ENCODE assay signal across 18 cellular contexts in genomic region chr2:72833084-72833714, GRCh38. TPM values are rescaled to one million over a fixed set of nuclear protein-coding genes. Genes with fewer than 3 reads are reported as not detected.
DNase-seq lines count a peak whose midpoint lies in the region; ATAC-seq and TF ChIP-seq lines count a peak whose summit lies in the region.
"Had no signal": no experiment of that assay in that cellular context is flagged by ENCODE, and none has a peak within 500 bp of the region (broad histone marks: within the 10 kb centered on the region; RNA-seq: fewer than 3 reads in every experiment).

No MANE protein-coding gene starts in this region.

- H3K9me3 ChIP-seq in MM.1S (replicated peaks; ENCODE audit: insufficient read depth, low read length) (no peaks in the 10 kb centered on the region), mesodermal cell (ENCODE audit: control insufficient read depth, low read length) (no peaks in the 10 kb centered on the region)
- H3K9me3 ChIP-seq: left ventricle myocardium inferior, spleen had no signal

- no peak overlapping the region for H3K27ac Mint-ChIP-seq in WTC11
- H3K27ac Mint-ChIP-seq: HFFc6; stimulated activated naive CD8-positive, alpha-beta T cell treated with anti-CD3 and anti-CD28 coated beads, Interleukin-15, Interleukin-2, amounts not matched to agents 100 ng/mL and 50 ng/mL, for 24 hours had no signal

- no peaks in the 10 kb centered on the region for H3K9me3 Mint-ChIP-seq in WTC11
- H3K9me3 Mint-ChIP-seq: HFFc6; stimulated activated naive CD8-positive, alpha-beta T cell treated with anti-CD3 and anti-CD28 coated beads, Interleukin-15, Interleukin-2, amounts not matched to agents 100 ng/mL and 50 ng/mL, for 24 hours had no signal

- H3K4me3 Mint-ChIP-seq in WTC11, result no peak overlapping the region
- H3K4me3 Mint-ChIP-seq: HFFc6; stimulated activated naive CD8-positive, alpha-beta T cell treated with anti-CD3 and anti-CD28 coated beads, Interleukin-15, Interleukin-2, amounts not matched to agents 100 ng/mL and 50 ng/mL, for 24 hours had no signal

- H3K27me3 Mint-ChIP-seq in WTC11 (ENCODE audit: low read depth), result peaks cover 8% of the 10 kb centered on the region; the same call in 1 of the 2 replicates

- peaks cover 8% of the 10 kb centered on the region for H3K4me1 Mint-ChIP-seq in WTC11

- no peak overlapping the region for H3K4me2 ChIP-seq in MM.1S (ENCODE audit: low read depth, low read length)

- CTCF ChIA-PET in WTC11 (lab: Charles Lee), result interaction anchor here (1.4 kb wide), 1 partner anchor 17 kb away, joined by 4 read pairs; no protein-coding TSS in a partner anchor

- H4K20me1 ChIP-seq in MM.1S (ENCODE audit: insufficient read depth, low read length), result no peaks in the 10 kb centered on the region

- H3K4me1 ChIP-seq in MM.1S (ENCODE audit: low read length) (peaks cover 26% of the 10 kb centered on the region), mesodermal cell (ENCODE audit: control insufficient read depth, insufficient read depth, low read length, poor library complexity, severe bottlenecking) (peaks cover 18% of the 10 kb centered on the region)
- H3K4me1 ChIP-seq: spleen had no signal

- H3K36me3 ChIP-seq in MM.1S (replicated peaks; ENCODE audit: insufficient read depth, low read length) (no peaks in the 10 kb centered on the region), mesodermal cell (ENCODE audit: control insufficient read depth, insufficient read depth, low read length) (no peaks in the 10 kb centered on the region)
- H3K36me3 ChIP-seq: cardiac muscle cell, left ventricle myocardium inferior, spleen had no signal

- H3K27me3 ChIP-seq in MM.1S (replicated peaks; ENCODE audit: insufficient read depth, low read length), result no peaks in the 10 kb centered on the region
- H3K27me3 ChIP-seq: cardiac muscle cell, foreskin keratinocyte had no signal

- TF ChIP-seq CTCF in MM.1S (IDR thresholded peaks at IDR 0.05; ENCODE audit: low read length), result no peak
- no peak for TF ChIP-seq CTCF in WTC11 (IDR thresholded peaks at IDR 0.05)

- no peak for DNase-seq in activated CD4-positive, CD25-positive, alpha-beta regulatory T cell treated with anti-CD3 and anti-CD28 coated beads, Interleukin-2, amount 50 U/mL, for 72 hours
- DNase-seq in MM.1S (peak; percentile 35), WTC11 (ENCODE audit: low spot score) (no peak)
- no peak for DNase-seq in stimulated activated CD4-positive, alpha-beta T cell treated with anti-CD3 and anti-CD28 coated beads, Interleukin-2, amount 100 ng/mL, for 24 hours
- DNase-seq: activated CD4-positive, alpha-beta T cell treated with anti-CD3 and anti-CD28 coated beads for 48 hours; activated T-cell treated with anti-CD3 and anti-CD28 coated beads, Interleukin-2, amount 50 U/mL, for 1 hour; HFFc6; left ventricle myocardium inferior; NCI-H187; NCI-H524; spleen had no signal

- no peaks in the 10 kb centered on the region for H3K9me2 ChIP-seq in MM.1S (replicated peaks; ENCODE audit: insufficient read depth, low read length)

- no peaks in the 10 kb centered on the region for H3K36me3 Mint-ChIP-seq in WTC11

- no peak overlapping the region for H3K27ac ChIP-seq in MM.1S (ENCODE audit: low read length)
- peak overlapping the region; percentile 61 for H3K27ac ChIP-seq in mesodermal cell (ENCODE audit: low read depth, low read length, severe bottlenecking)
- H3K27ac ChIP-seq: cardiac muscle cell, foreskin keratinocyte, left ventricle myocardium inferior, spleen had no signal

- H3K4me3 ChIP-seq in MM.1S (ENCODE audit: low read length) (no peak overlapping the region), mesodermal cell (ENCODE audit: extremely low read depth, insufficient read depth, low read length, poor library complexity, severe bottlenecking) (no peak overlapping the region)
- H3K4me3 ChIP-seq: cardiac muscle cell, left ventricle myocardium inferior, spleen had no signal

- H3F3A ChIP-seq in MM.1S (ENCODE audit: insufficient read depth, low read length), result no peaks in the 10 kb centered on the region

- no peak overlapping the region for H2AFZ ChIP-seq in MM.1S (ENCODE audit: low read length)

- WGBS in mesodermal cell (ENCODE audit: insufficient coverage in 2 of 2), 2 experiments, result 60 to 78% methylated on average over 3 of the region's 5 CpGs

- H3K79me2 ChIP-seq in MM.1S (ENCODE audit: low read length), result no peaks in the 10 kb centered on the region

- no peak overlapping the region for H3K9ac ChIP-seq in MM.1S (ENCODE audit: low read length)

- peak; percentile 45 to 59 for ATAC-seq in activated CD4-positive, CD25-positive, alpha-beta regulatory T cell treated with anti-CD3 and anti-CD28 coated beads, Interleukin-2, amount 50 U/mL, for 24 hours
- ATAC-seq in WTC11 (peak; percentile 47), HG02759 (IDR thresholded peaks at IDR 0.05; ENCODE audit: unreplicated experiment) (no peak), GM21786 (IDR thresholded peaks at IDR 0.05; ENCODE audit: unreplicated experiment) (no peak)
- ATAC-seq: foreskin keratinocyte had no signal

- POLR2A ChIA-PET in WTC11 (lab: Charles Lee), result interaction anchor here (1.0 kb wide), 1 partner anchor 9 kb away, joined by 3 read pairs; no protein-coding TSS in a partner anchor

TF ChIP-seq in WTC11, 78 proteins besides CTCF, POLR2A, EP300 and RAD21:
- no peak for TF ChIP-seq KAT7 (CRISPR knock-in tag; IDR thresholded peaks at IDR 0.05; ENCODE audit: borderline replicate concordance)
- TF ChIP-seq CREM (CRISPR knock-in tag; IDR thresholded peaks at IDR 0.05), result no peak
- no peak for TF ChIP-seq SMAD4 (CRISPR knock-in tag; IDR thresholded peaks at IDR 0.05)
- no peak for TF ChIP-seq NR3C1 (CRISPR knock-in tag; conservative IDR thresholded peaks at IDR 0.05; ENCODE audit: low read depth)
TF ChIP-seq in WTC11: peak in this region for 0.

RNA-seq across cellular contexts. Expression of gene EXOC6B, which starts 7.4 kb away (rescaled TPM):
- 33.7 to 38.1 TPM (median 37.7 TPM) in 3 replicates for total RNA-seq in WTC11 (2021)
- polyA plus RNA-seq in mesodermal cell (2013, experiment 1 of 2), result 26.3 TPM
- polyA plus RNA-seq in mesodermal cell (2013, experiment 2 of 2), result 26.1 TPM

RNA-seq across cellular contexts. Expression of gene SPR, which starts 54.0 kb away (rescaled TPM):
- 9.4 to 13.2 TPM (median 13.0 TPM) in 3 replicates for total RNA-seq in WTC11 (2021)
- polyA plus RNA-seq in mesodermal cell (2013, experiment 1 of 2), result 11.0 TPM
- 9.8 TPM for polyA plus RNA-seq in mesodermal cell (2013, experiment 2 of 2)

Comparison
In these comparisons a context has a peak if more than half of its experiments do, and no peak if none do; other contexts are left out.
1. ATAC-seq: peak in activated CD4-positive, CD25-positive, alpha-beta regulatory T cell treated with anti-CD3 and anti-CD28 coated beads, Interleukin-2, amount 50 U/mL, for 24 hours (2 of 2) and WTC11 (single experiment); none in HG02759 (single experiment) and GM21786 (single experiment).